ENCODE assay signal across 18 cellular contexts in genomic region chr22:22878801-22879674, GRCh38. TPM values are rescaled to one million over a fixed set of nuclear protein-coding genes. Genes with fewer than 3 reads are reported as not detected.
DNase-seq lines count a peak whose midpoint lies in the region; ATAC-seq and TF ChIP-seq lines count a peak whose summit lies in the region.
"Had no signal": no experiment of that assay in that cellular context is flagged by ENCODE, and none has a peak within 500 bp of the region (broad histone marks: within the 10 kb centered on the region; RNA-seq: fewer than 3 reads in every experiment).

No MANE protein-coding gene starts in this region.

- 86 to 87% methylated on average over 5 to 11 of the region's 11 CpGs for WGBS in endodermal cell (ENCODE audit: insufficient coverage in 1 of 2, insufficient read length in 1 of 2), 2 experiments
- WGBS in smooth muscle cell (ENCODE audit: low lambda C conversion rate): 81% methylated on average over 11 of the region's 11 CpGs

- H3K27me3 Mint-ChIP-seq in stimulated activated naive CD8-positive, alpha-beta T cell treated with anti-CD3 and anti-CD28 coated beads, Interleukin-15, amount 100 ng/mL, for 72 hours: peaks cover 29% of the 10 kb centered on the region
- H3K27me3 Mint-ChIP-seq in endodermal cell (ENCODE audit: insufficient read depth): peaks cover 15% of the 10 kb centered on the region
- H3K27me3 Mint-ChIP-seq in activated T-cell treated with anti-CD3 and anti-CD28 coated beads, Interleukin-2, amount 50 U/mL, for 4 hours (ENCODE audit: low read depth): no peaks in the 10 kb centered on the region
- H3K27me3 Mint-ChIP-seq: activated naive CD8-positive, alpha-beta T cell had no signal

- no peak overlapping the region for H3K4me3 Mint-ChIP-seq in stimulated activated naive CD8-positive, alpha-beta T cell treated with anti-CD3 and anti-CD28 coated beads, Interleukin-15, amount 100 ng/mL, for 72 hours
- no peak overlapping the region for H3K4me3 Mint-ChIP-seq in endodermal cell
- no peak overlapping the region for H3K4me3 Mint-ChIP-seq in activated T-cell treated with anti-CD3 and anti-CD28 coated beads, Interleukin-2, amount 50 U/mL, for 4 hours
- H3K4me3 Mint-ChIP-seq: activated naive CD8-positive, alpha-beta T cell; naive thymus-derived CD4-positive, alpha-beta T cell had no signal

- H3K9me3 ChIP-seq in endodermal cell (ENCODE audit: control insufficient read depth, low read length) (peaks cover 5% of the 10 kb centered on the region), smooth muscle cell (replicated peaks; ENCODE audit: low read depth) (no peaks in the 10 kb centered on the region)
- H3K9me3 ChIP-seq: testis had no signal

- H3K4me3 ChIP-seq in endodermal cell (ENCODE audit: low read length): no peak overlapping the region
- H3K4me3 ChIP-seq in smooth muscle cell: no peak overlapping the region
- H3K4me3 ChIP-seq: lower lobe of right lung, testis had no signal

- ATAC-seq in stimulated activated naive CD8-positive, alpha-beta T cell treated with anti-CD3 and anti-CD28 coated beads, Interleukin-15, Interleukin-2, amounts not matched to agents 100 U/mL and 50 U/mL, for 24 hours: no peak
- no peak for ATAC-seq in stimulated activated naive CD8-positive, alpha-beta T cell treated with anti-CD3 and anti-CD28 coated beads, Interleukin-15, amount 100 ng/mL, for 72 hours
- ATAC-seq in HG03280 (IDR thresholded peaks at IDR 0.05; ENCODE audit: unreplicated experiment) (no peak), GM21825 (IDR thresholded peaks at IDR 0.05; ENCODE audit: unreplicated experiment) (no peak)
- ATAC-seq in activated T-cell treated with anti-CD3 and anti-CD28 coated beads, Interleukin-2, amount 50 U/mL, for 4 hours: no peak
- ATAC-seq: lower lobe of right lung; naive thymus-derived CD4-positive, alpha-beta T cell had no signal

- no peaks in the 10 kb centered on the region for H3K36me3 Mint-ChIP-seq in endodermal cell (ENCODE audit: low read depth)
- H3K36me3 Mint-ChIP-seq in activated T-cell treated with anti-CD3 and anti-CD28 coated beads, Interleukin-2, amount 50 U/mL, for 4 hours (ENCODE audit: insufficient read depth): peaks cover 2% of the 10 kb centered on the region

- no peaks in the 10 kb centered on the region for H3K79me2 ChIP-seq in smooth muscle cell (ENCODE audit: low read depth)

- H3K27ac ChIP-seq in endodermal cell (ENCODE audit: low read depth, low read length): no peak overlapping the region
- no peak overlapping the region for H3K27ac ChIP-seq in smooth muscle cell (ENCODE audit: low read depth)
- H3K27ac ChIP-seq: lower lobe of right lung, testis had no signal

- TF ChIP-seq CTCF in LNCAP (IDR thresholded peaks at IDR 0.05) (peak; percentile 15; the same call in 1 of the 2 replicates), endodermal cell (conservative IDR thresholded peaks at IDR 0.05) (peak; percentile 71), smooth muscle cell (IDR thresholded peaks at IDR 0.05; ENCODE audit: borderline replicate concordance, insufficient read depth, poor library complexity, severe bottlenecking) (no peak)

- no peaks in the 10 kb centered on the region for H3K36me3 ChIP-seq in endodermal cell (ENCODE audit: control insufficient read depth, insufficient read depth, low read length)
- no peaks in the 10 kb centered on the region for H3K36me3 ChIP-seq in smooth muscle cell (ENCODE audit: low read depth)
- H3K36me3 ChIP-seq: lower lobe of right lung had no signal

- no peaks in the 10 kb centered on the region for H4K20me1 ChIP-seq in smooth muscle cell (ENCODE audit: low read depth)

- no peak overlapping the region for H3K4me2 ChIP-seq in smooth muscle cell

- H3K9ac ChIP-seq in endodermal cell (ENCODE audit: extremely low read depth, low read length, poor library complexity, severe bottlenecking) (no peak overlapping the region), smooth muscle cell (ENCODE audit: low read depth) (no peak overlapping the region)

- H3F3A ChIP-seq in smooth muscle cell (ENCODE audit: low read depth): no peaks in the 10 kb centered on the region

- H3K9me3 Mint-ChIP-seq in stimulated activated naive CD8-positive, alpha-beta T cell treated with anti-CD3 and anti-CD28 coated beads, Interleukin-15, amount 100 ng/mL, for 72 hours: peaks cover 0 to 6% of the 10 kb centered on the region in 2 donors
- no peaks in the 10 kb centered on the region for H3K9me3 Mint-ChIP-seq in endodermal cell
- peaks cover 8% of the 10 kb centered on the region for H3K9me3 Mint-ChIP-seq in activated T-cell treated with anti-CD3 and anti-CD28 coated beads, Interleukin-2, amount 50 U/mL, for 4 hours

- peaks cover 16% of the 10 kb centered on the region for H3K27me3 ChIP-seq in endodermal cell (ENCODE audit: control insufficient read depth, insufficient read depth, low read length, poor library complexity, severe bottlenecking)
- peaks cover 39% of the 10 kb centered on the region for H3K27me3 ChIP-seq in smooth muscle cell (ENCODE audit: low read depth)
- H3K27me3 ChIP-seq: testis had no signal

- no peak overlapping the region for H2AFZ ChIP-seq in smooth muscle cell (ENCODE audit: low read depth)

- H3K4me1 ChIP-seq in endodermal cell (ENCODE audit: control insufficient read depth, insufficient read depth, low read length): no peaks in the 10 kb centered on the region
- no peaks in the 10 kb centered on the region for H3K4me1 ChIP-seq in smooth muscle cell (ENCODE audit: low read depth)
- H3K4me1 ChIP-seq: lower lobe of right lung, testis had no signal

- H3K27ac Mint-ChIP-seq in stimulated activated naive CD8-positive, alpha-beta T cell treated with anti-CD3 and anti-CD28 coated beads, Interleukin-15, amount 100 ng/mL, for 72 hours: peak overlapping the region in 1 of 2 donors; percentile 19
- H3K27ac Mint-ChIP-seq in endodermal cell: no peak overlapping the region
- H3K27ac Mint-ChIP-seq: activated naive CD8-positive, alpha-beta T cell had no signal

- peak; percentile 6 for DNase-seq in stimulated activated naive CD8-positive, alpha-beta T cell treated with anti-CD3 and anti-CD28 coated beads, Interleukin-15, Interleukin-2, amounts not matched to agents 100 U/mL and 50 U/mL, for 24 hours
- no peak for DNase-seq in stimulated activated naive CD8-positive, alpha-beta T cell treated with anti-CD3 and anti-CD28 coated beads, Interleukin-15, amount 100 ng/mL, for 72 hours
- DNase-seq in endodermal cell (peak; percentile 48), smooth muscle cell (lab: John Stamatoyannopoulos, UW; ENCODE audit: unreplicated experiment) (no peak)
- DNase-seq in activated T-cell treated with anti-CD3 and anti-CD28 coated beads, Interleukin-2, amount 50 U/mL, for 4 hours: no peak
- DNase-seq: effector CD4-positive, alpha-beta T cell; KG1; lower lobe of right lung; naive thymus-derived CD4-positive, alpha-beta T cell; NCI-H146; NCI-H345; testis had no signal

- peaks cover 19% of the 10 kb centered on the region for H3K4me1 Mint-ChIP-seq in stimulated activated naive CD8-positive, alpha-beta T cell treated with anti-CD3 and anti-CD28 coated beads, Interleukin-15, amount 100 ng/mL, for 72 hours
- H3K4me1 Mint-ChIP-seq in endodermal cell: peaks cover 3% of the 10 kb centered on the region
- peaks cover 5% of the 10 kb centered on the region for H3K4me1 Mint-ChIP-seq in activated T-cell treated with anti-CD3 and anti-CD28 coated beads, Interleukin-2, amount 50 U/mL, for 4 hours (ENCODE audit: low read depth)

RNA-seq across cellular contexts. Expression of gene IGLL5, which starts 8.6 kb away (rescaled TPM):
- total RNA-seq in endodermal cell (not detected), smooth muscle cell (not detected in 2 replicates)
- not detected for polyA plus RNA-seq in endodermal cell (2013, experiment 1 of 2)
- not detected for polyA plus RNA-seq in endodermal cell (2013, experiment 2 of 2)
- not detected in 2 replicates for polyA plus RNA-seq in smooth muscle cell
- under 1 TPM in 1 of 3 donors, not detected in 2; 0.79 TPM for total RNA-seq in activated T-cell treated with anti-CD3 and anti-CD28 coated beads, Interleukin-2, amount 50 U/mL, for 4 hours
- total RNA-seq: bronchial epithelial cell, renal cortical epithelial cell had no signal

Comparison
In these comparisons a context has a peak if more than half of its experiments do, and no peak if none do; other contexts are left out.
1. DNase-seq: peak in stimulated activated naive CD8-positive, alpha-beta T cell treated with anti-CD3 and anti-CD28 coated beads, Interleukin-15, Interleukin-2, amounts not matched to agents 100 U/mL and 50 U/mL, for 24 hours (single experiment) and endodermal cell (single experiment); none in stimulated activated naive CD8-positive, alpha-beta T cell treated with anti-CD3 and anti-CD28 coated beads, Interleukin-15, amount 100 ng/mL, for 72 hours (0 of 2), smooth muscle cell (single experiment) and activated T-cell treated with anti-CD3 and anti-CD28 coated beads, Interleukin-2, amount 50 U/mL, for 4 hours (single experiment).